Comparison of ENCODE assay signal across 8 cellular contexts in the genomic region with DNA sequence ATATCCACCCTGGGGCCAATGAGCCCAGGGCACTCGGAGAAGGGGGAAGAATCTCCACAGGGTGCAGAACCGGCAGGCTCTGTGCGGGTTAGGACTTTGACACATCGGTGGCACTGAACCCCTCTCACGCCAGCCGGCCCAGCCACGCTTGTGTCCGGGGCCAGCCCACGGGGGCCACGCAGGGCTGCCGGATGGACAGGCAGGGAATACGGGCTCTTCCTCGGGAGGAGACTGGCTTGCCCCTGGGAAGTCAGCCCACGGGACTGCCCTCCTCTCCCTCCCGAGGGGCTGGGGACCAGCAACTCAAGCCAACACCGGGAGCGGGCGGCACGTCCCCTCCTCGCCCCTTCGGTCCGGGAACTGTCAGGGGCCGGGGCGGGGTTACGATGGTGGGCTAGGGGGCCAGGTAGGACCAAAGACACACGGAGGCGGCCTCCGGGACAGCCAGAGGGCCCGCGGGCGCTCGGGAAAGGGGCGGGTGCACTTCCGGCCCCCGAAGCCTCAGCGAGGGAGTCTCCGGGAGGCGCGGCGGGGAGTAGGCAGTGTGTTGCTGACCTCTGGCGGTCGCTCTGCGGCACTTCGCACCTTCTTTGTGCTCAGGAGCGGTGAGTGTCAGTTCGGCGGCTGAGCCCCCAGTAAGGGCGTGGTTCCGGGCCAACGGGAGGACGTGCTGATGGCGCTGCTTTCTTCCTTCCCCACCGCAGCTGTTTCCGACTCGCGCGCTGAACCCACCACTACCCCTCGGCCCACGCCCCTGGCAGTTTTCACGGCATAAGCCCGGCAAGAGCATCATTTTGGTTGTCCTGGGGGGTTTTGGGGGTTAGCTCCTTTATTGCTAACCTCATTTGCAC. TPM values are rescaled to one million over a fixed set of nuclear protein-coding genes. Genes with fewer than 3 reads are reported as not detected.
DNase-seq lines count a peak whose midpoint lies in the region; ATAC-seq, FAIRE-seq and TF ChIP-seq lines count a peak whose summit lies in the region.

No MANE protein-coding gene starts in this region.

- no peaks in the 10 kb centered on the region for H3K27me3 Mint-ChIP-seq in activated naive CD4-positive, alpha-beta T cell treated with anti-CD3 and anti-CD28 coated beads for 36 hours (ENCODE audit: low read depth)

- ATAC-seq in thoracic aorta (ENCODE audit: insufficient number of reproducible peaks, low FRiP score, low read depth), result peak; percentile 89

- H3K9me3 ChIP-seq in SJSA1 (replicated peaks) (no peaks in the 10 kb centered on the region), osteoblast (ENCODE audit: low read depth, low read length) (no peaks in the 10 kb centered on the region), thoracic aorta (no peaks in the 10 kb centered on the region)

- DNase-seq in GDM1 (lab: John Stamatoyannopoulos, UW) (peak; percentile 72), H54 (ENCODE audit: insufficient read length, low spot score) (peak; percentile 86), SJSA1 (ENCODE audit: low read depth in 1 of 2, low spot score in 2 of 2) (peak; percentile 63 to 83), head of caudate nucleus (peak; percentile 72 to 95 (median 87)), osteoblast (ENCODE audit: insufficient read length, low spot score, missing footprints) (peak; percentile 98), thoracic aorta (ENCODE audit: low spot score) (peak; percentile 57)
- DNase-seq in activated naive CD4-positive, alpha-beta T cell treated with anti-CD3 and anti-CD28 coated beads for 36 hours, result peak; percentile 91

- intact Hi-C loops in activated naive CD4-positive, alpha-beta T cell treated with anti-CD3 and anti-CD28 coated beads for 36 hours (cut with micrococcal nuclease), result loop anchor here (1.0 to 5.0 kb wide), 7 partner anchors 24 to 379 kb away; partner anchors contain the start of genes HIGD1A and VIPR1
- intact Hi-C loops in head of caudate nucleus (cut with DNase I), result loop anchor here (5.0 to 10.0 kb wide), 2 partner anchors 46 to 99 kb away; no protein-coding TSS in a partner anchor

- H3K27me3 ChIP-seq in SJSA1 (replicated peaks) (no peaks in the 10 kb centered on the region), osteoblast (ENCODE audit: insufficient read depth, low read length) (peaks cover 7% of the 10 kb centered on the region), thoracic aorta (replicated peaks; ENCODE audit: insufficient read depth) (no peaks in the 10 kb centered on the region)

- H3K4me3 ChIP-seq in SJSA1 (peak overlapping the region; percentile 41), osteoblast (ENCODE audit: insufficient read depth, low read length) (peak overlapping the region; percentile 82), thoracic aorta (peak overlapping the region; percentile 91)

- H3K4me1 ChIP-seq in SJSA1 (replicated peaks), result peaks cover 9% of the 10 kb centered on the region
- H3K4me1 ChIP-seq in osteoblast (ENCODE audit: insufficient read depth, low read length), result no peaks in the 10 kb centered on the region
- H3K4me1 ChIP-seq in thoracic aorta (ENCODE audit: control insufficient read depth in 1 of 2, low read depth in 2 of 2), result peaks cover 0 to 8% of the 10 kb centered on the region in 2 donors

- TF ChIP-seq CTCF in LNCAP (IDR thresholded peaks at IDR 0.05), result peak; percentile 87
- peak; percentile 82 for TF ChIP-seq CTCF in osteoblast (IDR thresholded peaks at IDR 0.05; ENCODE audit: extremely low read depth, low read depth, low read length)
- TF ChIP-seq CTCF in thoracic aorta (IDR thresholded peaks at IDR 0.05), result peak; percentile 91

- peak overlapping the region; percentile 92 for H2AFZ ChIP-seq in osteoblast (ENCODE audit: low read length)

- no peaks in the 10 kb centered on the region for H3K9me3 Mint-ChIP-seq in activated naive CD4-positive, alpha-beta T cell treated with anti-CD3 and anti-CD28 coated beads for 36 hours

- peaks cover 10% of the 10 kb centered on the region for H3K4me1 Mint-ChIP-seq in activated naive CD4-positive, alpha-beta T cell treated with anti-CD3 and anti-CD28 coated beads for 36 hours (ENCODE audit: low read depth)

- FAIRE-seq in H54 (lab: Jason Lieb, UNC), result no peak

- no peaks in the 10 kb centered on the region for H3K36me3 Mint-ChIP-seq in activated naive CD4-positive, alpha-beta T cell treated with anti-CD3 and anti-CD28 coated beads for 36 hours (ENCODE audit: low read depth)

- peak overlapping the region; percentile 81 for H3K4me2 ChIP-seq in osteoblast (ENCODE audit: insufficient read depth, low read length)

- 0 out of 2 replicates have a peak overlapping the region, but pooled peaks have one; percentile 24 for H3K27ac ChIP-seq in SJSA1
- H3K27ac ChIP-seq in osteoblast (ENCODE audit: low read depth, low read length), result no peak overlapping the region
- H3K27ac ChIP-seq in thoracic aorta, result peak overlapping the region in 1 of 2 donors; percentile 55

- CTCF ChIA-PET in activated naive CD4-positive, alpha-beta T cell treated with anti-CD3 and anti-CD28 coated beads for 36 hours (lab: Charles Lee), result interaction anchor here (0.6 to 2.0 kb wide), 10 partner anchors 11 to 135 kb away, joined by 3 to 19 read pairs (median 4); no protein-coding TSS in a partner anchor

- H3K79me2 ChIP-seq in osteoblast (ENCODE audit: insufficient read depth, low read length), result no peaks in the 10 kb centered on the region

- no peak overlapping the region for H3K27ac Mint-ChIP-seq in activated naive CD4-positive, alpha-beta T cell treated with anti-CD3 and anti-CD28 coated beads for 36 hours

- peak overlapping the region; percentile 75 for H3K4me3 Mint-ChIP-seq in activated naive CD4-positive, alpha-beta T cell treated with anti-CD3 and anti-CD28 coated beads for 36 hours

- peak; percentile 41; the same call in 1 of the 2 replicates for TF ChIP-seq POLR2A in H54 (IDR thresholded peaks at IDR 0.05; ENCODE audit: low read depth, low read length)

- H3K36me3 ChIP-seq in SJSA1 (no peaks in the 10 kb centered on the region), osteoblast (ENCODE audit: insufficient read depth, low read length) (no peaks in the 10 kb centered on the region), thoracic aorta (no peaks in the 10 kb centered on the region)

- no peaks in the 10 kb centered on the region for H4K20me1 ChIP-seq in osteoblast (ENCODE audit: insufficient read depth, low read length)

RNA-seq across cellular contexts. Expression of gene CYP8B1, which starts 5.1 kb away (rescaled TPM):
- total RNA-seq in SJSA1 (2014; rRNA removed; shearing (Covaris generic)), result not detected in 2 replicates
- total RNA-seq in activated naive CD4-positive, alpha-beta T cell treated with anti-CD3 and anti-CD28 coated beads for 36 hours, result not detected
- not detected in 2 replicates for total RNA-seq in osteoblast
- total RNA-seq in thoracic aorta, result not detected

RNA-seq across cellular contexts. Expression of gene ZNF662, which starts 25.1 kb away (rescaled TPM):
- total RNA-seq in SJSA1 (2014; rRNA removed; shearing (Covaris generic)), result not detected in 2 replicates
- 1 to 10 TPM; 1.2 to 1.5 TPM for total RNA-seq in activated naive CD4-positive, alpha-beta T cell treated with anti-CD3 and anti-CD28 coated beads for 36 hours
- total RNA-seq in osteoblast, result 4.0 and 4.1 TPM in 2 replicates
- 10 to 100 TPM in 1 of 2 donors, 1 to 10 TPM in 1; 8.9 to 12.6 TPM for total RNA-seq in thoracic aorta

Comparison
In these comparisons a context has a peak if more than half of its experiments do, and no peak if none do; other contexts are left out.
1. H3K4me3 ChIP-seq: peak in every context shown above with its lines; median percentile 91 in thoracic aorta; 82 in osteoblast; 41 in SJSA1.